Comparison of ENCODE assay signal across 29 cellular contexts in the genomic region with DNA sequence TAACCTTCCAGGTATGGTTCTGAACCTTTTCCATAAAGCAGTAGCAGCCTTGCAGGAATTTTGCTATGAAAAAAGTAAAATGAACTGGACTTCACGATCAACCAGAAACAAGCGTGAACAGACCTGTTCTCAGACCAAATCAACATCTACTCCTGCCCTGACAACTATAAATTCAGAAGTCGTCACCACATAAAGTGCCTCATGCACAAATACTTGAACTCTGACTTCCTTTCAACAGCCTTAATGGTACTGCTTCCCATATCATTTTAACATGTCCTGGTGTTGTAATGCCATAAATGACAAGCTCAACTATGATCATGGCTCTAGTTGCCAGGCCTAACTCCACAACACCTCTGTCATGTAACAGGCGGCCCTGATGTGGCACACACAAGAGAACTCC.
"Had no signal": no experiment of that assay in that cellular context is flagged by ENCODE, and none has a peak within 500 bp of the region (broad histone marks: within the 10 kb centered on the region; RNA-seq: fewer than 3 reads in every experiment).

No MANE protein-coding gene starts in this region.

- H3K9me3 Mint-ChIP-seq: naive thymus-derived CD8-positive, alpha-beta T cell; natural killer cell treated with Interleukin-12 subunit alpha and Interleukin-12 subunit beta and Interleukin-15 and Interleukin-18, amount 100 ng/mL, for 72 hours; stimulated activated effector memory CD8-positive, alpha-beta T cell treated with anti-CD3 and anti-CD28 coated beads, Interleukin-12 subunit alpha, Interleukin-12 subunit beta, amount 100 ng/mL, for 72 hours; stimulated activated naive B cell treated with anti-CD40 and anti-IgM and Interleukin-4, amounts not matched to agents 10 μg/mL and 1 μg/mL and 100 μg/mL, for 72 hours; stimulated activated naive CD8-positive, alpha-beta T cell treated with anti-CD3 and anti-CD28 coated beads, Interleukin-15, Interleukin-2, amounts not matched to agents 100 ng/mL and 50 ng/mL, for 24 hours; type B pancreatic cell had no signal

- ATAC-seq: naive thymus-derived CD8-positive, alpha-beta T cell; natural killer cell treated with Interleukin-12 subunit alpha and Interleukin-12 subunit beta and Interleukin-15 and Interleukin-18, amount 100 ng/mL, for 72 hours; psoas muscle; right lobe of liver; stimulated activated effector memory CD8-positive, alpha-beta T cell treated with anti-CD3 and anti-CD28 coated beads, Interleukin-12 subunit alpha, Interleukin-12 subunit beta, amount 100 ng/mL, for 72 hours; stimulated activated naive B cell treated with anti-CD40 and anti-IgM and Interleukin-4, amounts not matched to agents 10 μg/mL and 1 μg/mL and 100 μg/mL, for 72 hours; upper lobe of right lung had no signal

- H3K9me3 ChIP-seq: ovary, psoas muscle, right lobe of liver, sigmoid colon, suprapubic skin, testis, tibial artery, transverse colon, upper lobe of right lung, uterus had no signal

- H3K4me3 ChIP-seq: neural progenitor cell, ovary, psoas muscle, right lobe of liver, sigmoid colon, suprapubic skin, testis, tibial artery, transverse colon, upper lobe of right lung, uterus had no signal

- H3K36me3 Mint-ChIP-seq: naive thymus-derived CD8-positive, alpha-beta T cell; natural killer cell treated with Interleukin-12 subunit alpha and Interleukin-12 subunit beta and Interleukin-15 and Interleukin-18, amount 100 ng/mL, for 72 hours; neural progenitor cell; stimulated activated effector memory CD8-positive, alpha-beta T cell treated with anti-CD3 and anti-CD28 coated beads, Interleukin-12 subunit alpha, Interleukin-12 subunit beta, amount 100 ng/mL, for 72 hours; stimulated activated naive B cell treated with anti-CD40 and anti-IgM and Interleukin-4, amounts not matched to agents 10 μg/mL and 1 μg/mL and 100 μg/mL, for 72 hours; type B pancreatic cell had no signal

- H3K27ac Mint-ChIP-seq: naive thymus-derived CD8-positive, alpha-beta T cell; natural killer cell treated with Interleukin-12 subunit alpha and Interleukin-12 subunit beta and Interleukin-15 and Interleukin-18, amount 100 ng/mL, for 72 hours; neural progenitor cell; progenitor cell of endocrine pancreas; stimulated activated effector memory CD8-positive, alpha-beta T cell treated with anti-CD3 and anti-CD28 coated beads, Interleukin-12 subunit alpha, Interleukin-12 subunit beta, amount 100 ng/mL, for 72 hours; stimulated activated naive B cell treated with anti-CD40 and anti-IgM and Interleukin-4, amounts not matched to agents 10 μg/mL and 1 μg/mL and 100 μg/mL, for 72 hours; stimulated activated naive CD8-positive, alpha-beta T cell treated with anti-CD3 and anti-CD28 coated beads, Interleukin-15, Interleukin-2, amounts not matched to agents 100 ng/mL and 50 ng/mL, for 24 hours; type B pancreatic cell had no signal

- H3K27me3 ChIP-seq: ovary, right lobe of liver, sigmoid colon, suprapubic skin, testis, tibial artery, transverse colon, upper lobe of right lung, uterus had no signal

- H3K36me3 ChIP-seq: neural progenitor cell, ovary, right lobe of liver, sigmoid colon, suprapubic skin, tibial artery, transverse colon, upper lobe of right lung, uterus had no signal

- DNase-seq: naive thymus-derived CD8-positive, alpha-beta T cell; occipital lobe; ovary; posterior cingulate gyrus; psoas muscle; right cardiac atrium; right lobe of liver; sigmoid colon; small intestine; stimulated activated CD4-positive, alpha-beta T cell treated with anti-CD3 and anti-CD28 coated beads, Interleukin-15, amount 100 ng/mL, for 24 hours; stimulated activated CD4-positive, alpha-beta T cell treated with anti-CD3 and anti-CD28 coated beads, Interleukin-2, amount 100 ng/mL, for 24 hours; stimulated activated CD4-positive, alpha-beta T cell treated with anti-CD3 and anti-CD28 coated beads, Interleukin-2, amount 100 ng/mL, for 48 hours; stimulated activated CD4-positive, alpha-beta T cell treated with anti-CD3 and anti-CD28 coated beads, Interleukin-4, amount 100 ng/mL, for 24 hours; stimulated activated naive B cell treated with anti-CD40 and anti-IgM and Interleukin-4, amounts not matched to agents 10 μg/mL and 1 μg/mL and 100 μg/mL, for 72 hours; stimulated activated naive CD4-positive, alpha-beta T cell treated with Interleukin-2 at 50 U/mL for 16 hours; substantia nigra; testis; tibial artery; transverse colon; upper lobe of right lung; uterus had no signal

- H3K4me1 ChIP-seq: parathyroid adenoma, testis, transverse colon, uterus had no signal

- H3K27ac ChIP-seq: neural progenitor cell, ovary, parathyroid adenoma, psoas muscle, right lobe of liver, sigmoid colon, suprapubic skin, testis, tibial artery, transverse colon, upper lobe of right lung, uterus had no signal

- H3K4me3 Mint-ChIP-seq: naive thymus-derived CD8-positive, alpha-beta T cell; natural killer cell treated with Interleukin-12 subunit alpha and Interleukin-12 subunit beta and Interleukin-15 and Interleukin-18, amount 100 ng/mL, for 72 hours; neural progenitor cell; stimulated activated effector memory CD8-positive, alpha-beta T cell treated with anti-CD3 and anti-CD28 coated beads, Interleukin-12 subunit alpha, Interleukin-12 subunit beta, amount 100 ng/mL, for 72 hours; stimulated activated naive B cell treated with anti-CD40 and anti-IgM and Interleukin-4, amounts not matched to agents 10 μg/mL and 1 μg/mL and 100 μg/mL, for 72 hours; stimulated activated naive CD8-positive, alpha-beta T cell treated with anti-CD3 and anti-CD28 coated beads, Interleukin-15, Interleukin-2, amounts not matched to agents 100 ng/mL and 50 ng/mL, for 24 hours; type B pancreatic cell had no signal

- H3K4me1 Mint-ChIP-seq: naive thymus-derived CD8-positive, alpha-beta T cell; stimulated activated effector memory CD8-positive, alpha-beta T cell treated with anti-CD3 and anti-CD28 coated beads, Interleukin-12 subunit alpha, Interleukin-12 subunit beta, amount 100 ng/mL, for 72 hours; stimulated activated naive B cell treated with anti-CD40 and anti-IgM and Interleukin-4, amounts not matched to agents 10 μg/mL and 1 μg/mL and 100 μg/mL, for 72 hours had no signal
